In genomic region chr16:78980825-78981224, GRCh38 we compare ENCODE assay signal across 25 cellular contexts.
DNase-seq lines count a peak whose midpoint lies in the region; ATAC-seq, FAIRE-seq and TF ChIP-seq lines count a peak whose summit lies in the region.
"Had no signal": no experiment of that assay in that cellular context is flagged by ENCODE, and none has a peak within 500 bp of the region (broad histone marks: within the 10 kb centered on the region; RNA-seq: fewer than 3 reads in every experiment).

No MANE protein-coding gene starts in this region.

- TF ChIP-seq CTCF in IMR-90 (conservative IDR thresholded peaks at IDR 0.05; ENCODE audit: low read depth, low read length) (no peak), NB4 (IDR thresholded peaks at IDR 0.05; ENCODE audit: low read depth, low read length) (no peak), bronchial epithelial cell (IDR thresholded peaks at IDR 0.05; ENCODE audit: insufficient read depth, low read length, severe bottlenecking) (no peak), tibial nerve (IDR thresholded peaks at IDR 0.05) (no peak)

- no peak overlapping the region for H3K56ac ChIP-seq in IMR-90 (ENCODE audit: extremely low read depth, insufficient read depth, low read length)

- H3K4me3 ChIP-seq in IMR-90 (ENCODE audit: insufficient read depth, low read depth, low read length) (no peak overlapping the region), NB4 (ENCODE audit: low read depth, low read length) (no peak overlapping the region), bronchial epithelial cell (ENCODE audit: low read depth, low read length) (no peak overlapping the region), tibial nerve (no peak overlapping the region)
- H3K4me3 ChIP-seq: BLaER1, GM12878 had no signal

- no peak overlapping the region for H3K4me2 ChIP-seq in IMR-90 (ENCODE audit: low read depth, low read length)
- H3K4me2 ChIP-seq: BLaER1 had no signal

- dilution Hi-C loops in IMR-90 (cut with HindIII; ENCODE audit: low sequenced_read_pairs, unreplicated experiment) = no loop called here

- TF ChIP-seq RAD21 in IMR-90 (IDR thresholded peaks at IDR 0.05; ENCODE audit: low read length) = no peak

- no peak overlapping the region for H2BK20ac ChIP-seq in IMR-90 (ENCODE audit: low read depth, low read length)

- H3K9me1 ChIP-seq in IMR-90 (ENCODE audit: insufficient read depth, low read length) = no peaks in the 10 kb centered on the region

- CTCF ChIA-PET in IMR-90 (lab: Yijun Ruan, JAX) = no interaction called here

- H3K27me3 ChIP-seq in IMR-90 (ENCODE audit: control insufficient read depth, insufficient read depth, low read length) = no peaks in the 10 kb centered on the region
- no peaks in the 10 kb centered on the region for H3K27me3 ChIP-seq in bronchial epithelial cell (ENCODE audit: control insufficient read depth, insufficient read depth, low read length)
- H3K27me3 ChIP-seq in tibial nerve = no peaks in the 10 kb centered on the region
- H3K27me3 ChIP-seq: BE2C, BLaER1 had no signal

- H4K20me1 ChIP-seq in IMR-90 (ENCODE audit: insufficient read depth, low read length) = no peaks in the 10 kb centered on the region
- H4K20me1 ChIP-seq: BLaER1 had no signal

- peaks cover 33% of the 10 kb centered on the region for H3K9me3 ChIP-seq in IMR-90 (ENCODE audit: control insufficient read depth, insufficient read depth, low read length)
- peaks cover 0 to 3% (median 0%) of the 10 kb centered on the region in 4 donors for H3K9me3 ChIP-seq in tibial nerve
- H3K9me3 ChIP-seq: BE2C, BLaER1 had no signal

- no peak overlapping the region for H3K4ac ChIP-seq in IMR-90 (ENCODE audit: low read depth, low read length)

- in situ Hi-C loops in IMR-90 (cut with MboI; ENCODE audit: low sequenced_read_pairs) = no loop called here

- no peak overlapping the region for H2AK9ac ChIP-seq in IMR-90 (replicated peaks; ENCODE audit: low read depth, low read length, poor library complexity)

- FAIRE-seq in bronchial epithelial cell (lab: Jason Lieb, UNC) = peak; percentile 43
- FAIRE-seq: A204.1, GM12878, GM12892, GM19239 had no signal

- no peak for ATAC-seq in IMR-90 (ENCODE audit: low read depth)
- ATAC-seq: GM12878 had no signal

- no TSS peak for BruUV-seq in IMR-90 (replicated peaks; lab: Mats Ljungman, UMichigan)

- intact Hi-C loops in IMR-90 (cut with micrococcal nuclease) = no loop called here

- no peaks in the 10 kb centered on the region for H3K79me1 ChIP-seq in IMR-90 (ENCODE audit: low read depth in 1 of 2, low read length in 2 of 2)

- H2BK120ac ChIP-seq in IMR-90 (ENCODE audit: low read depth, low read length) = no peak overlapping the region

- H3K23ac ChIP-seq in IMR-90 (ENCODE audit: low read depth, low read length) = no peak overlapping the region

- no peak overlapping the region for H2AFZ ChIP-seq in IMR-90 (replicated peaks; ENCODE audit: low read length, poor library complexity)

- H3K14ac ChIP-seq in IMR-90 (replicated peaks; ENCODE audit: low read depth, low read length) = no peak overlapping the region

- POLR2A ChIA-PET in IMR-90 (lab: Charles Lee; ENCODE audit: unreplicated experiment) = no interaction called here

- TF ChIP-seq POLR2A in IMR-90 (IDR thresholded peaks at IDR 0.05; ENCODE audit: low read depth, low read length) (no peak), NB4 (IDR thresholded peaks at IDR 0.05; ENCODE audit: extremely low read depth, insufficient read length) (no peak), tibial nerve (IDR thresholded peaks at IDR 0.05) (no peak)

- no peak for TF ChIP-seq EP300 in tibial nerve (IDR thresholded peaks at IDR 0.05)

- no peak overlapping the region for H4K5ac ChIP-seq in IMR-90 (ENCODE audit: low read depth, low read length)

- no peak overlapping the region for H2BK15ac ChIP-seq in IMR-90 (ENCODE audit: low read depth, low read length)

- DNase-seq in IMR-90 = no peak
- DNase-seq in NB4 (ENCODE audit: low read depth) = peak; percentile 28
- DNase-seq in bronchial epithelial cell (ENCODE audit: low read depth) = no peak
- no peak for DNase-seq in tibial nerve (ENCODE audit: low spot score in 2 of 2)
- DNase-seq in NCI-H1417 (lab: John Stamatoyannopoulos, UW) = no peak
- DNase-seq: 8988T; ACHN; BE2C; C1 segment of cervical spinal cord; CD4-positive, alpha-beta memory T cell; CD4-positive, CD25-positive, alpha-beta regulatory T cell; CD8-positive, alpha-beta memory T cell; COR-L47; DMS 273 treated with DMSO at 0.1 percent for 48 hours; DMS153; DMS53; DMS79; DND-41; EL; GDM1 had no signal

- H4K8ac ChIP-seq in IMR-90 (ENCODE audit: low read depth in 2 of 2, low read length in 2 of 2) = no peak overlapping the region

- no peak overlapping the region for H2BK5ac ChIP-seq in IMR-90 (ENCODE audit: low read depth, low read length, poor library complexity, severe bottlenecking)

- no peak overlapping the region for H2AK5ac ChIP-seq in IMR-90 (ENCODE audit: low read depth, low read length)

- no peak overlapping the region for H3K18ac ChIP-seq in IMR-90 (ENCODE audit: low read depth, low read length)

- H3K36me3 ChIP-seq in IMR-90 (ENCODE audit: control insufficient read depth, insufficient read depth, low read length) (no peaks in the 10 kb centered on the region), bronchial epithelial cell (ENCODE audit: control insufficient read depth, insufficient read depth, low read length) (no peaks in the 10 kb centered on the region), tibial nerve (no peaks in the 10 kb centered on the region)
- H3K36me3 ChIP-seq: BE2C, BLaER1 had no signal

- no peak overlapping the region for H4K91ac ChIP-seq in IMR-90 (ENCODE audit: insufficient read depth, low read depth, low read length)

- H3K9ac ChIP-seq in IMR-90 (ENCODE audit: low read depth, low read length) = no peak overlapping the region
- H3K9ac ChIP-seq: BLaER1 had no signal

- H3K27ac ChIP-seq in IMR-90 (ENCODE audit: insufficient read depth, low read length) = no peak overlapping the region
- no peak overlapping the region for H3K27ac ChIP-seq in tibial nerve
- H3K27ac ChIP-seq: BLaER1 had no signal

- no peaks in the 10 kb centered on the region for H3K4me1 ChIP-seq in IMR-90 (ENCODE audit: control insufficient read depth, insufficient read depth, low read length)
- peaks cover 0 to 5% (median 0%) of the 10 kb centered on the region in 4 donors for H3K4me1 ChIP-seq in tibial nerve
- H3K4me1 ChIP-seq: BE2C, BLaER1 had no signal

- WGBS in IMR-90 (ENCODE audit: extremely low coverage in 2 of 2, insufficient read length in 1 of 2), 2 experiments = 61% methylated on average over 5 of the region's 6 CpGs; no CpG with 5 or more reads in 1 of the 2 experiments
- WGBS in tibial nerve, 2 donors = 86 to 96% methylated on average over 6 of the region's 6 CpGs

TF ChIP-seq in IMR-90, 13 proteins besides CTCF, POLR2A, EP300 and RAD21:
- TF ChIP-seq RFX5 (IDR thresholded peaks at IDR 0.05; ENCODE audit: low read depth, low read length) = no peak
- TF ChIP-seq RCOR1 (IDR thresholded peaks at IDR 0.05; ENCODE audit: insufficient replicate concordance, low read length) = no peak
- TF ChIP-seq CHD1 (IDR thresholded peaks at IDR 0.05; ENCODE audit: low read depth, low read length) = no peak
- TF ChIP-seq ELK1 (IDR thresholded peaks at IDR 0.05; ENCODE audit: borderline replicate concordance, low read depth, low read length) = no peak
- TF ChIP-seq SMC3 (IDR thresholded peaks at IDR 0.05; ENCODE audit: low read depth, low read length) = no peak
- no peak for TF ChIP-seq BHLHE40 (IDR thresholded peaks at IDR 0.05; ENCODE audit: low read depth, low read length)
- peak; percentile 38 for TF ChIP-seq CEBPB (IDR thresholded peaks at IDR 0.05; ENCODE audit: low read depth, low read length)
